In the genomic region with DNA sequence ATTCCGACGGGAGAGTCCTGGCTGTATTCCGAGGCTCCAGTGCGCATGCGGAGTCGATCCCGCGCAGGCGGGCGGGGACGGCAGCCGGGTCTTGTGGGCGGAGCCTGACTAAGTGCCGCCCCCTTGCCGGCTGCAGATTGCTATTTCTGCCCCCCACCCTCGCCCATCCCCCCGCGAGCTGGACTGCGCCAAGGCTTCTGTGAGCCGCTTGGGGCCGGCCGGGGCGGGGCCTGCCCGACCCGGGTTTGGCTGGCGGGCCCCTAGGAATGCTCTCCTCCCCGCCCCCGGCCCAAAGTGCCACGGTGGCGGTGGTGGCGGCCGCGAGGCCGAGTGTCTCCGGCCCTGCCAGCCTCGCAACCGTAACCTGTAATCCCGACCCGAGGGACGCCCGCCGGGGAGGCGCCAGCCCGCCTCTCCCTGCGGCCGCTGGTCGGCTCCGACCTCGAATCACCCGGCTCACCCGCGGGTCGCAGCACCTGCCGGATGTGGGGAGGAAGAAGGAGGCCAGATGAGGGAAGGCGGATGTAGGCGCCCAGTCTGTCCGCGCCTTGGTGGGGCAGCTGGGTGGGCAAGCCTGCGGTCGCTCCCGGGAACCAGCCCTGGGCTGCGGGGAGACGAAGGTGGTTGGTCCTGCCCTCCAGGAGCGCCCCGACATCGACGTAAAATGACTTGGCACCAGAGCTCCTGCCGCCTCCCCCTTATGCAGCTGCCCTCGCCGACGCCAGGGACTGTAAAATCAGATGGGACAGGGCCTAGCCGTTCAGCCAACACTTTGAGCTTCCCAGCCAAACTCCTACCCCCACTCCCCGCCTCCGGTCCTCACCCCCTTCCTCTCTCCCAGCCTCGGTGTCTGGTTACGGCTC, we compare ENCODE assay signal across 1 cellular context.
TF ChIP-seq lines count a peak whose summit lies in the region.

No MANE protein-coding gene starts in this region.

TF ChIP-seq in K562, 482 proteins besides CTCF, POLR2A, EP300 and RAD21 (continued from another document and continues in another):
- TF ChIP-seq, protein P1, sequence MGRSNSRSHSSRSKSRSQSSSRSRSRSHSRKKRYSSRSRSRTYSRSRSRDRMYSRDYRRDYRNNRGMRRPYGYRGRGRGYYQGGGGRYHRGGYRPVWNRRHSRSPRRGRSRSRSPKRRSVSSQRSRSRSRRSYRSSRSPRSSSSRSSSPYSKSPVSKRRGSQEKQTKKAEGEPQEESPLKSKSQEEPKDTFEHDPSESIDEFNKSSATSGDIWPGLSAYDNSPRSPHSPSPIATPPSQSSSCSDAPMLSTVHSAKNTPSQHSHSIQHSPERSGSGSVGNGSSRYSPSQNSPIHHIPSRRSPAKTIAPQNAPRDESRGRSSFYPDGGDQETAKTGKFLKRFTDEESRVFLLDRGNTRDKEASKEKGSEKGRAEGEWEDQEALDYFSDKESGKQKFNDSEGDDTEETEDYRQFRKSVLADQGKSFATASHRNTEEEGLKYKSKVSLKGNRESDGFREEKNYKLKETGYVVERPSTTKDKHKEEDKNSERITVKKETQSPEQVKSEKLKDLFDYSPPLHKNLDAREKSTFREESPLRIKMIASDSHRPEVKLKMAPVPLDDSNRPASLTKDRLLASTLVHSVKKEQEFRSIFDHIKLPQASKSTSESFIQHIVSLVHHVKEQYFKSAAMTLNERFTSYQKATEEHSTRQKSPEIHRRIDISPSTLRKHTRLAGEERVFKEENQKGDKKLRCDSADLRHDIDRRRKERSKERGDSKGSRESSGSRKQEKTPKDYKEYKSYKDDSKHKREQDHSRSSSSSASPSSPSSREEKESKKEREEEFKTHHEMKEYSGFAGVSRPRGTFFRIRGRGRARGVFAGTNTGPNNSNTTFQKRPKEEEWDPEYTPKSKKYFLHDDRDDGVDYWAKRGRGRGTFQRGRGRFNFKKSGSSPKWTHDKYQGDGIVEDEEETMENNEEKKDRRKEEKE (IDR thresholded peaks at IDR 0.05; ENCODE audit: borderline replicate concordance in 1 of 2, control insufficient read depth in 1 of 2, low read depth in 2 of 2, low read length in 1 of 2), result no peak
- peak; percentile 25 for TF ChIP-seq SAP30 (IDR thresholded peaks at IDR 0.05; ENCODE audit: borderline replicate concordance, insufficient read depth, low read depth, low read length, poor library complexity, severe bottlenecking)
- no peak for TF ChIP-seq E2F3 (CRISPR knock-in tag; IDR thresholded peaks at IDR 0.05)
- TF ChIP-seq KAT8 (IDR thresholded peaks at IDR 0.05; ENCODE audit: low read depth), result no peak
- TF ChIP-seq HIVEP1 (CRISPR knock-in tag; IDR thresholded peaks at IDR 0.05), result no peak
- no peak for TF ChIP-seq ZBTB43 (CRISPR knock-in tag; IDR thresholded peaks at IDR 0.05)
- TF ChIP-seq BRD9 (IDR thresholded peaks at IDR 0.05; ENCODE audit: low read depth, partially characterized antibody), result no peak
- no peak for TF ChIP-seq ZBTB17 (CRISPR knock-in tag; IDR thresholded peaks at IDR 0.05)
- TF ChIP-seq, protein P2, sequence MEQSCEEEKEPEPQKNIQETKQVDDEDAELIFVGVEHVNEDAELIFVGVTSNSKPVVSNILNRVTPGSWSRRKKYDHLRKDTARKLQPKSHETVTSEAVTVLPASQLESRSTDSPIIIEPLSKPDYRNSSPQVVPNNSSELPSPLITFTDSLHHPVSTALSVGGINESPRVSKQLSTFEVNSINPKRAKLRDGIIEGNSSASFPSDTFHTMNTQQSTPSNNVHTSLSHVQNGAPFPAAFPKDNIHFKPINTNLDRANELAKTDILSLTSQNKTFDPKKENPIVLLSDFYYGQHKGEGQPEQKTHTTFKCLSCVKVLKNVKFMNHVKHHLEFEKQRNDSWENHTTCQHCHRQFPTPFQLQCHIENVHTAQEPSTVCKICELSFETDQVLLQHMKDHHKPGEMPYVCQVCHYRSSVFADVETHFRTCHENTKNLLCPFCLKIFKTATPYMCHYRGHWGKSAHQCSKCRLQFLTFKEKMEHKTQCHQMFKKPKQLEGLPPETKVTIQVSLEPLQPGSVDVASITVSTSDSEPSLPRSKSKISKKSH (CRISPR knock-in tag; IDR thresholded peaks at IDR 0.05), result no peak
- no peak for TF ChIP-seq ZSCAN29 (IDR thresholded peaks at IDR 0.05)
- TF ChIP-seq SMARCB1 (IDR thresholded peaks at IDR 0.05; ENCODE audit: insufficient read length, low read depth), result no peak
- TF ChIP-seq STAG1 (CRISPR knock-in tag; IDR thresholded peaks at IDR 0.05; ENCODE audit: borderline replicate concordance), result no peak
- no peak for TF ChIP-seq TOE1 (IDR thresholded peaks at IDR 0.05; ENCODE audit: borderline replicate concordance)
- TF ChIP-seq TOE1 (CRISPR knock-in tag; IDR thresholded peaks at IDR 0.05; ENCODE audit: borderline replicate concordance, low read depth), result no peak
- no peak for TF ChIP-seq ELK3 (CRISPR knock-in tag; IDR thresholded peaks at IDR 0.05)
- peak; percentile 56; the same call in 1 of the 2 replicates for TF ChIP-seq ZNF589 (CRISPR knock-in tag; IDR thresholded peaks at IDR 0.05; ENCODE audit: low read depth)
- no peak for TF ChIP-seq BHLHE40 (IDR thresholded peaks at IDR 0.05; ENCODE audit: low read length)
- peak; percentile 49; the same call in 1 of the 2 replicates for TF ChIP-seq ELF1 (tag; IDR thresholded peaks at IDR 0.05)
- no peak for TF ChIP-seq POLR3A (IDR thresholded peaks at IDR 0.05; ENCODE audit: borderline replicate concordance, extremely low read depth, insufficient read depth, insufficient read length)
- TF ChIP-seq, protein P3, sequence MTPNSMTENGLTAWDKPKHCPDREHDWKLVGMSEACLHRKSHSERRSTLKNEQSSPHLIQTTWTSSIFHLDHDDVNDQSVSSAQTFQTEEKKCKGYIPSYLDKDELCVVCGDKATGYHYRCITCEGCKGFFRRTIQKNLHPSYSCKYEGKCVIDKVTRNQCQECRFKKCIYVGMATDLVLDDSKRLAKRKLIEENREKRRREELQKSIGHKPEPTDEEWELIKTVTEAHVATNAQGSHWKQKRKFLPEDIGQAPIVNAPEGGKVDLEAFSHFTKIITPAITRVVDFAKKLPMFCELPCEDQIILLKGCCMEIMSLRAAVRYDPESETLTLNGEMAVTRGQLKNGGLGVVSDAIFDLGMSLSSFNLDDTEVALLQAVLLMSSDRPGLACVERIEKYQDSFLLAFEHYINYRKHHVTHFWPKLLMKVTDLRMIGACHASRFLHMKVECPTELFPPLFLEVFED (CRISPR knock-in tag; conservative IDR thresholded peaks at IDR 0.05), result no peak
- no peak for TF ChIP-seq AFF1 (IDR thresholded peaks at IDR 0.05; ENCODE audit: low read depth in 1 of 2, partially characterized antibody in 2 of 2)
- TF ChIP-seq, protein P4, sequence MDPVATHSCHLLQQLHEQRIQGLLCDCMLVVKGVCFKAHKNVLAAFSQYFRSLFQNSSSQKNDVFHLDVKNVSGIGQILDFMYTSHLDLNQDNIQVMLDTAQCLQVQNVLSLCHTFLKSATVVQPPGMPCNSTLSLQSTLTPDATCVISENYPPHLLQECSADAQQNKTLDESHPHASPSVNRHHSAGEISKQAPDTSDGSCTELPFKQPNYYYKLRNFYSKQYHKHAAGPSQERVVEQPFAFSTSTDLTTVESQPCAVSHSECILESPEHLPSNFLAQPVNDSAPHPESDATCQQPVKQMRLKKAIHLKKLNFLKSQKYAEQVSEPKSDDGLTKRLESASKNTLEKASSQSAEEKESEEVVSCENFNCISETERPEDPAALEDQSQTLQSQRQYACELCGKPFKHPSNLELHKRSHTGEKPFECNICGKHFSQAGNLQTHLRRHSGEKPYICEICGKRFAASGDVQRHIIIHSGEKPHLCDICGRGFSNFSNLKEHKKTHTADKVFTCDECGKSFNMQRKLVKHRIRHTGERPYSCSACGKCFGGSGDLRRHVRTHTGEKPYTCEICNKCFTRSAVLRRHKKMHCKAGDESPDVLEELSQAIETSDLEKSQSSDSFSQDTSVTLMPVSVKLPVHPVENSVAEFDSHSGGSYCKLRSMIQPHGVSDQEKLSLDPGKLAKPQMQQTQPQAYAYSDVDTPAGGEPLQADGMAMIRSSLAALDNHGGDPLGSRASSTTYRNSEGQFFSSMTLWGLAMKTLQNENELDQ (CRISPR knock-in tag; IDR thresholded peaks at IDR 0.05; ENCODE audit: borderline replicate concordance), result no peak
- no peak for TF ChIP-seq FOXA3 (CRISPR knock-in tag; conservative IDR thresholded peaks at IDR 0.05 in 1 of 2, IDR thresholded peaks at IDR 0.05 in 1 of 2)
- no peak for TF ChIP-seq U2AF1 (optimal IDR thresholded peaks at IDR 0.05; ENCODE audit: low read depth, low read length)
- no peak for TF ChIP-seq CEBPB (tag; IDR thresholded peaks at IDR 0.05)
- TF ChIP-seq, protein P5, sequence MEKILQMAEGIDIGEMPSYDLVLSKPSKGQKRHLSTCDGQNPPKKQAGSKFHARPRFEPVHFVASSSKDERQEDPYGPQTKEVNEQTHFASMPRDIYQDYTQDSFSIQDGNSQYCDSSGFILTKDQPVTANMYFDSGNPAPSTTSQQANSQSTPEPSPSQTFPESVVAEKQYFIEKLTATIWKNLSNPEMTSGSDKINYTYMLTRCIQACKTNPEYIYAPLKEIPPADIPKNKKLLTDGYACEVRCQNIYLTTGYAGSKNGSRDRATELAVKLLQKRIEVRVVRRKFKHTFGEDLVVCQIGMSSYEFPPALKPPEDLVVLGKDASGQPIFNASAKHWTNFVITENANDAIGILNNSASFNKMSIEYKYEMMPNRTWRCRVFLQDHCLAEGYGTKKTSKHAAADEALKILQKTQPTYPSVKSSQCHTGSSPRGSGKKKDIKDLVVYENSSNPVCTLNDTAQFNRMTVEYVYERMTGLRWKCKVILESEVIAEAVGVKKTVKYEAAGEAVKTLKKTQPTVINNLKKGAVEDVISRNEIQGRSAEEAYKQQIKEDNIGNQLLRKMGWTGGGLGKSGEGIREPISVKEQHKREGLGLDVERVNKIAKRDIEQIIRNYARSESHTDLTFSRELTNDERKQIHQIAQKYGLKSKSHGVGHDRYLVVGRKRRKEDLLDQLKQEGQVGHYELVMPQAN (IDR thresholded peaks at IDR 0.05; ENCODE audit: borderline replicate concordance), result no peak
- TF ChIP-seq, protein P6, sequence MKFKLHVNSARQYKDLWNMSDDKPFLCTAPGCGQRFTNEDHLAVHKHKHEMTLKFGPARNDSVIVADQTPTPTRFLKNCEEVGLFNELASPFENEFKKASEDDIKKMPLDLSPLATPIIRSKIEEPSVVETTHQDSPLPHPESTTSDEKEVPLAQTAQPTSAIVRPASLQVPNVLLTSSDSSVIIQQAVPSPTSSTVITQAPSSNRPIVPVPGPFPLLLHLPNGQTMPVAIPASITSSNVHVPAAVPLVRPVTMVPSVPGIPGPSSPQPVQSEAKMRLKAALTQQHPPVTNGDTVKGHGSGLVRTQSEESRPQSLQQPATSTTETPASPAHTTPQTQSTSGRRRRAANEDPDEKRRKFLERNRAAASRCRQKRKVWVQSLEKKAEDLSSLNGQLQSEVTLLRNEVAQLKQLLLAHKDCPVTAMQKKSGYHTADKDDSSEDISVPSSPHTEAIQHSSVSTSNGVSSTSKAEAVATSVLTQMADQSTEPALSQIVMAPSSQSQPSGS (CRISPR knock-in tag; IDR thresholded peaks at IDR 0.05), result no peak
- TF ChIP-seq, protein P7, sequence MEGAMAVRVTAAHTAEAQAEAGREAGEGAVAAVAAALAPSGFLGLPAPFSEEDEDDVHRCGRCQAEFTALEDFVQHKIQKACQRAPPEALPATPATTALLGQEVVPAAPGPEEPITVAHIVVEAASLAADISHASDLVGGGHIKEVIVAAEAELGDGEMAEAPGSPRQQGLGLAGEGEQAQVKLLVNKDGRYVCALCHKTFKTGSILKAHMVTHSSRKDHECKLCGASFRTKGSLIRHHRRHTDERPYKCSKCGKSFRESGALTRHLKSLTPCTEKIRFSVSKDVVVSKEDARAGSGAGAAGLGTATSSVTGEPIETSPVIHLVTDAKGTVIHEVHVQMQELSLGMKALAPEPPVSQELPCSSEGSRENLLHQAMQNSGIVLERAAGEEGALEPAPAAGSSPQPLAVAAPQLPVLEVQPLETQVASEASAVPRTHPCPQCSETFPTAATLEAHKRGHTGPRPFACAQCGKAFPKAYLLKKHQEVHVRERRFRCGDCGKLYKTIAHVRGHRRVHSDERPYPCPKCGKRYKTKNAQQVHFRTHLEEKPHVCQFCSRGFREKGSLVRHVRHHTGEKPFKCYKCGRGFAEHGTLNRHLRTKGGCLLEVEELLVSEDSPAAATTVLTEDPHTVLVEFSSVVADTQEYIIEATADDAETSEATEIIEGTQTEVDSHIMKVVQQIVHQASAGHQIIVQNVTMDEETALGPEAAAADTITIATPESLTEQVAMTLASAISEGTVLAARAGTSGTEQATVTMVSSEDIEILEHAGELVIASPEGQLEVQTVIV (CRISPR knock-in tag; IDR thresholded peaks at IDR 0.05; ENCODE audit: borderline replicate concordance), result no peak
- TF ChIP-seq SRSF9 (IDR thresholded peaks at IDR 0.05; ENCODE audit: borderline replicate concordance, low read depth, low read length), result no peak
